ENCODE assay signal across 1 cellular context in genomic region chr7:20466425-20467125, GRCh38.
TF ChIP-seq lines count a peak whose summit lies in the region.

No MANE protein-coding gene starts in this region.

TF ChIP-seq in GM12878, 131 proteins besides CTCF, POLR2A, EP300 and RAD21 (continued from another document):
- TF ChIP-seq, protein P1, sequence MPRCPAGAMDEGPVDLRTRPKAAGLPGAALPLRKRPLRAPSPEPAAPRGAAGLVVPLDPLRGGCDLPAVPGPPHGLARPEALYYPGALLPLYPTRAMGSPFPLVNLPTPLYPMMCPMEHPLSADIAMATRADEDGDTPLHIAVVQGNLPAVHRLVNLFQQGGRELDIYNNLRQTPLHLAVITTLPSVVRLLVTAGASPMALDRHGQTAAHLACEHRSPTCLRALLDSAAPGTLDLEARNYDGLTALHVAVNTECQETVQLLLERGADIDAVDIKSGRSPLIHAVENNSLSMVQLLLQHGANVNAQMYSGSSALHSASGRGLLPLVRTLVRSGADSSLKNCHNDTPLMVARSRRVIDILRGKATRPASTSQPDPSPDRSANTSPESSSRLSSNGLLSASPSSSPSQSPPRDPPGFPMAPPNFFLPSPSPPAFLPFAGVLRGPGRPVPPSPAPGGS (IDR thresholded peaks at IDR 0.05; ENCODE audit: borderline replicate concordance, insufficient read depth, low read depth, low read length, poor library complexity, severe bottlenecking): no peak
